Comparison of ENCODE assay signal across 41 cellular contexts in the genomic region with DNA sequence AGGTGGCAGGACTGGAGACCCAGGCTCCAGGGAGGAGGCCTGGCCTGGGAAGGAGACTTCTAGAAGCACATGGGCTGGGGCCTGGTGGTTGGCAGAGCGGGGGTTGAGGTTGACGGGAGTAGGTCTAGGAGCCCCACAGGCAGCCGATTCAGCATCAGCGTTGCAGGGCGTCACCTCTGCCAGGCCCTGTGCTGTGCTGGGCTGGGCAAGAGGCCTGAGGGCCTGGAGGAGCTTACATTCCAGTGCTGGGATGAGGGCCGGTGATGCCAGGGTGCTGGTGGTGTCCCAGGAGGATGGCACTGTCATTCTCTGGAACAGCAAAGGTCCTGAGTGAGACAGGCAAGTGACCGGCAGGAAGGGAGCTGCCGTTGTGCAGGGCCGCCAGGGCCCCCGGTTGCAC.
"Had no signal": no experiment of that assay in that cellular context is flagged by ENCODE, and none has a peak within 500 bp of the region (broad histone marks: within the 10 kb centered on the region; RNA-seq: fewer than 3 reads in every experiment).

No MANE protein-coding gene starts in this region.

- H3K4me3 ChIP-seq: adrenal gland, ascending aorta, body of pancreas, breast epithelium, cardiac muscle cell had no signal

- H3K36me3 Mint-ChIP-seq: activated naive CD4-positive, alpha-beta T cell treated with anti-CD3 and anti-CD28 coated beads, Interleukin-2, amount 10 ng/mL, durations not matched to agents 7 days and 5 days; activated naive CD4-positive, alpha-beta T cell treated with anti-CD3 and anti-CD28 coated beads, Interleukin-2, amount 50 U/mL, for 24 hours; activated naive CD4-positive, alpha-beta T cell treated with anti-CD3 and anti-CD28 coated beads, Interleukin-2, amount 50 U/mL, for 72 hours; activated naive CD8-positive, alpha-beta T cell; activated naive CD8-positive, alpha-beta T cell treated with anti-CD3 and anti-CD28 coated beads for 36 hours; activated naive CD8-positive, alpha-beta T cell treated with anti-CD3 and anti-CD28 coated beads, Interleukin-2, amount 10 ng/mL, durations not matched to agents 7 days and 5 days had no signal

- H3K4me1 ChIP-seq: adrenal gland, ascending aorta, body of pancreas, breast epithelium had no signal

- H3K4me1 Mint-ChIP-seq: activated naive CD4-positive, alpha-beta T cell treated with anti-CD3 and anti-CD28 coated beads, Interleukin-2, amount 10 ng/mL, durations not matched to agents 7 days and 5 days; activated naive CD4-positive, alpha-beta T cell treated with anti-CD3 and anti-CD28 coated beads, Interleukin-2, amount 50 U/mL, for 24 hours; activated naive CD8-positive, alpha-beta T cell treated with anti-CD3 and anti-CD28 coated beads for 36 hours; activated naive CD8-positive, alpha-beta T cell treated with anti-CD3 and anti-CD28 coated beads, Interleukin-2, amount 10 ng/mL, durations not matched to agents 7 days and 5 days; activated naive CD8-positive, alpha-beta T cell treated with anti-CD3 and anti-CD28 coated beads, Interleukin-2, amount 50 U/mL, for 24 hours; activated T-helper 17 cell treated with anti-CD3 and anti-CD28 coated beads, Interleukin-2, amount 50 U/mL, for 72 hours; central memory CD8-positive, alpha-beta T cell had no signal

- H3K27ac ChIP-seq: adrenal gland, ascending aorta, body of pancreas, brain microvascular endothelial cell, breast epithelium, cardiac muscle cell had no signal

- H3K27me3 Mint-ChIP-seq: activated naive CD4-positive, alpha-beta T cell treated with anti-CD3 and anti-CD28 coated beads, Interleukin-2, amount 10 ng/mL, durations not matched to agents 7 days and 5 days; activated naive CD4-positive, alpha-beta T cell treated with anti-CD3 and anti-CD28 coated beads, Interleukin-2, amount 50 U/mL, for 24 hours; activated naive CD8-positive, alpha-beta T cell; activated naive CD8-positive, alpha-beta T cell treated with anti-CD3 and anti-CD28 coated beads for 36 hours; activated naive CD8-positive, alpha-beta T cell treated with anti-CD3 and anti-CD28 coated beads, Interleukin-2, amount 10 ng/mL, durations not matched to agents 7 days and 5 days had no signal

- FAIRE-seq: astrocyte, bronchial epithelial cell had no signal

- H3K27ac Mint-ChIP-seq: activated naive CD4-positive, alpha-beta T cell treated with anti-CD3 and anti-CD28 coated beads for 36 hours; activated naive CD4-positive, alpha-beta T cell treated with anti-CD3 and anti-CD28 coated beads, Interleukin-2, amount 10 ng/mL, durations not matched to agents 7 days and 5 days; activated naive CD4-positive, alpha-beta T cell treated with anti-CD3 and anti-CD28 coated beads, Interleukin-2, amount 50 U/mL, for 24 hours; activated naive CD4-positive, alpha-beta T cell treated with anti-CD3 and anti-CD28 coated beads, Interleukin-2, amount 50 U/mL, for 72 hours; activated naive CD8-positive, alpha-beta T cell; activated naive CD8-positive, alpha-beta T cell treated with anti-CD3 and anti-CD28 coated beads for 36 hours; activated naive CD8-positive, alpha-beta T cell treated with anti-CD3 and anti-CD28 coated beads, Interleukin-2, amount 10 ng/mL, durations not matched to agents 7 days and 5 days; activated naive CD8-positive, alpha-beta T cell treated with anti-CD3 and anti-CD28 coated beads, Interleukin-2, amount 50 U/mL, for 24 hours; activated T-cell treated with anti-CD3 and anti-CD28 coated beads, Interleukin-2, amount 50 U/mL, for 24 hours; activated T-cell treated with anti-CD3 and anti-CD28 coated beads, Interleukin-2, amount 50 U/mL, for 72 hours; activated T-helper 1 cell treated with anti-CD3 and anti-CD28 coated beads, Interleukin-12 subunit alpha, Interleukin-12 subunit beta, Interleukin-2, Interleukin-4 antibody, amounts not matched to agents 30 ng/mL and 10 ng/mL and 1 ng/mL, durations not matched to agents 14 hours and 24 hours and 36 hours; activated T-helper 17 cell treated with anti-CD3 and anti-CD28 coated beads, Interleukin-2, amount 50 U/mL, for 72 hours; activated T-helper 2 cell treated with anti-CD3 and anti-CD28 coated beads, Interferon-gamma antibody, Interleukin-2, Interleukin-4, amounts not matched to agents 10 μg/mL and 5 μg/mL and 100 μg/mL, durations not matched to agents 14 hours and 24 hours and 36 hours; brain had no signal

- H3K27me3 ChIP-seq: adrenal gland, ascending aorta, body of pancreas, brain microvascular endothelial cell, cardiac muscle cell had no signal

- ATAC-seq: activated naive CD4-positive, alpha-beta T cell treated with anti-CD3 and anti-CD28 coated beads, Interleukin-2, amount 50 U/mL, for 72 hours; activated naive CD8-positive, alpha-beta T cell treated with anti-CD3 and anti-CD28 coated beads, Interleukin-2, amount 50 U/mL, for 24 hours; activated T-cell treated with anti-CD3 and anti-CD28 coated beads, Interleukin-2, amount 50 U/mL, for 4 hours; activated T-cell treated with anti-CD3 and anti-CD28 coated beads, Interleukin-2, amount 50 U/mL, for 72 hours; activated T-helper 17 cell treated with anti-CD3 and anti-CD28 coated beads, Interleukin-2, amount 50 U/mL, for 72 hours; body of pancreas had no signal

- H3K36me3 ChIP-seq: adrenal gland, ascending aorta, brain microvascular endothelial cell, breast epithelium, cardiac muscle cell had no signal

- H3K4me3 Mint-ChIP-seq: activated naive CD4-positive, alpha-beta T cell treated with anti-CD3 and anti-CD28 coated beads for 36 hours; activated naive CD4-positive, alpha-beta T cell treated with anti-CD3 and anti-CD28 coated beads, Interleukin-2, amount 10 ng/mL, durations not matched to agents 7 days and 5 days; activated naive CD4-positive, alpha-beta T cell treated with anti-CD3 and anti-CD28 coated beads, Interleukin-2, amount 50 U/mL, for 24 hours; activated naive CD8-positive, alpha-beta T cell; activated naive CD8-positive, alpha-beta T cell treated with anti-CD3 and anti-CD28 coated beads for 36 hours; activated naive CD8-positive, alpha-beta T cell treated with anti-CD3 and anti-CD28 coated beads, Interleukin-2, amount 10 ng/mL, durations not matched to agents 7 days and 5 days; activated naive CD8-positive, alpha-beta T cell treated with anti-CD3 and anti-CD28 coated beads, Interleukin-2, amount 50 U/mL, for 24 hours; activated T-cell treated with anti-CD3 and anti-CD28 coated beads, Interleukin-2, amount 50 U/mL, for 24 hours; activated T-cell treated with anti-CD3 and anti-CD28 coated beads, Interleukin-2, amount 50 U/mL, for 4 hours; activated T-cell treated with anti-CD3 and anti-CD28 coated beads, Interleukin-2, amount 50 U/mL, for 72 hours; activated T-helper 1 cell treated with anti-CD3 and anti-CD28 coated beads, Interleukin-12 subunit alpha, Interleukin-12 subunit beta, Interleukin-2, Interleukin-4 antibody, amounts not matched to agents 30 ng/mL and 10 ng/mL and 1 ng/mL, durations not matched to agents 14 hours and 24 hours and 36 hours; activated T-helper 17 cell treated with anti-CD3 and anti-CD28 coated beads, Interleukin-2, amount 50 U/mL, for 72 hours; brain; central memory CD8-positive, alpha-beta T cell had no signal

- H3K9me3 Mint-ChIP-seq: activated naive CD4-positive, alpha-beta T cell treated with anti-CD3 and anti-CD28 coated beads for 36 hours; activated naive CD4-positive, alpha-beta T cell treated with anti-CD3 and anti-CD28 coated beads, Interleukin-2, amount 10 ng/mL, durations not matched to agents 7 days and 5 days; activated naive CD4-positive, alpha-beta T cell treated with anti-CD3 and anti-CD28 coated beads, Interleukin-2, amount 50 U/mL, for 24 hours; activated naive CD4-positive, alpha-beta T cell treated with anti-CD3 and anti-CD28 coated beads, Interleukin-2, amount 50 U/mL, for 72 hours; activated naive CD8-positive, alpha-beta T cell treated with anti-CD3 and anti-CD28 coated beads for 36 hours; activated naive CD8-positive, alpha-beta T cell treated with anti-CD3 and anti-CD28 coated beads, Interleukin-2, amount 10 ng/mL, durations not matched to agents 7 days and 5 days; activated naive CD8-positive, alpha-beta T cell treated with anti-CD3 and anti-CD28 coated beads, Interleukin-2, amount 50 U/mL, for 24 hours; activated T-cell treated with anti-CD3 and anti-CD28 coated beads, Interleukin-2, amount 50 U/mL, for 24 hours; activated T-cell treated with anti-CD3 and anti-CD28 coated beads, Interleukin-2, amount 50 U/mL, for 4 hours; activated T-cell treated with anti-CD3 and anti-CD28 coated beads, Interleukin-2, amount 50 U/mL, for 72 hours; activated T-helper 1 cell treated with anti-CD3 and anti-CD28 coated beads, Interleukin-12 subunit alpha, Interleukin-12 subunit beta, Interleukin-2, Interleukin-4 antibody, amounts not matched to agents 30 ng/mL and 10 ng/mL and 1 ng/mL, durations not matched to agents 14 hours and 24 hours and 36 hours; activated T-helper 17 cell treated with anti-CD3 and anti-CD28 coated beads, Interleukin-2, amount 50 U/mL, for 72 hours; activated T-helper 2 cell treated with anti-CD3 and anti-CD28 coated beads, Interferon-gamma antibody, Interleukin-2, Interleukin-4, amounts not matched to agents 10 μg/mL and 5 μg/mL and 100 μg/mL, durations not matched to agents 14 hours and 24 hours and 36 hours; central memory CD8-positive, alpha-beta T cell had no signal

- H3K9me3 ChIP-seq: adrenal gland, ascending aorta, body of pancreas, breast epithelium had no signal

- DNase-seq: activated effector memory CD4-positive, alpha-beta T cell treated with anti-CD3 and anti-CD28 coated beads, Interleukin-2, amount 50 U/mL, for 16 hours; activated effector memory CD4-positive, alpha-beta T cell treated with Interleukin-2 at 50 U/mL for 16 hours; activated gamma-delta T cell; activated gamma-delta T cell treated with Interleukin-2 at 50 U/mL for 16 hours; activated naive CD4-positive, alpha-beta T cell; activated naive CD4-positive, alpha-beta T cell treated with anti-CD3 and anti-CD28 coated beads for 36 hours; activated naive CD4-positive, alpha-beta T cell treated with anti-CD3 and anti-CD28 coated beads, Interleukin-2, amount 10 ng/mL, durations not matched to agents 7 days and 5 days; activated naive CD4-positive, alpha-beta T cell treated with anti-CD3 and anti-CD28 coated beads, Interleukin-2, amount 50 U/mL, for 16 hours; activated naive CD4-positive, alpha-beta T cell treated with Interleukin-2 at 50 U/mL for 16 hours; activated naive CD8-positive, alpha-beta T cell treated with anti-CD3 and anti-CD28 coated beads for 36 hours; activated naive CD8-positive, alpha-beta T cell treated with anti-CD3 and anti-CD28 coated beads, Interleukin-2, amount 10 ng/mL, durations not matched to agents 7 days and 5 days; activated naive CD8-positive, alpha-beta T cell treated with anti-CD3 and anti-CD28 coated beads, Interleukin-2, amount 50 U/mL, for 24 hours; activated T-cell treated with anti-CD3 and anti-CD28 coated beads for 4 hours; activated T-cell treated with anti-CD3 and anti-CD28 coated beads, Interleukin-2, amount 50 U/mL, for 1 hour; activated T-cell treated with anti-CD3 and anti-CD28 coated beads, Interleukin-2, amount 50 U/mL, for 24 hours; activated T-cell treated with anti-CD3 and anti-CD28 coated beads, Interleukin-2, amount 50 U/mL, for 4 hours; activated T-cell treated with anti-CD3 and anti-CD28 coated beads, Interleukin-2, amount 50 U/mL, for 48 hours; activated T-cell treated with anti-CD3 and anti-CD28 coated beads, Interleukin-2, amount 50 U/mL, for 72 hours; adrenal gland; amniotic stem cell; amygdala; anterior cingulate cortex; aorta; body of pancreas; brain microvascular endothelial cell; caudate nucleus; central memory CD4-positive, alpha-beta T cell; cerebellar nuclear complex had no signal
